ENCODE assay signal across 8 cellular contexts in the genomic region with DNA sequence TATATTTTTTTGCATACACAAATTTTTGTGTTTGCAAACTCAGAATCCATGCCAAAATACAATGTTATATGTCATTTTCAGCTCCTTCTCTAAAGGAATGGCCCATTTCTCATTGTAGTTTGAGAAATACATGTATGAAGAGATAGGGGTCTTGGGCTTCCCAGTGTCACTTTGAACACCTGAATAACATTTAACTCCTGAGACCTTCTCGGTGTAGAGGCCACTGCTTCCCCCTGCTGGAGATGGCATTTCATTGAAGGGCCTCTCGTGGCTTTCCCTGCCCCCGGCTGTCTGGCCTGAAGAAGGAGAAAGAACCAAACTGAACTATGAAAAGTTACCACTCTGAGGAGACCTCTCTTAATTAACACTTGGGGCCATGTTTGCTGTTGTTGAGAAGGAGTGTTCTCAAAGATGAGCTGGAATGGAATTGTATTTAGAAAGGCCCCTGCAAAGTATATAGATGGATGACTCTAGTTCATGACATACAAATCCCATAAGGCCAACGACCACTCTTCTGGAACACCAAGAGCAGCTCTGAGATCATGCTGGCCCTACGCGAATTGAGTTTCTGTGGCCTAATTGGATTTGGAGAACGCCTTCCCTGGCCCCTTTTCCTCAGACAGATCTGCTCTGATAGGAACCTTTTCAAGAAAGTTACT. TPM values are rescaled to one million over a fixed set of nuclear protein-coding genes. Genes with fewer than 3 reads are reported as not detected.
DNase-seq lines count a peak whose midpoint lies in the region; ATAC-seq and TF ChIP-seq lines count a peak whose summit lies in the region.

No MANE protein-coding gene starts in this region.

- H3K4me2 ChIP-seq in DOHH2 (ENCODE audit: low read length) = no peak overlapping the region

- peak; percentile 67 to 81 for DNase-seq in SJCRH30
- DNase-seq in adipocyte (ENCODE audit: low read depth) = peak; percentile 74
- DNase-seq in iPS DF 4.7 (ENCODE audit: extremely low read depth, low spot score) = peak; percentile 51
- peak; percentile 47 for DNase-seq in stimulated activated CD4-positive, alpha-beta T cell treated with anti-CD3 and anti-CD28 coated beads, Interleukin-2, amount 100 ng/mL, for 4 hours (ENCODE audit: low read depth)
- DNase-seq in NCI-H1092 (lab: John Stamatoyannopoulos, UW) = no peak

- H3K27me3 ChIP-seq in DOHH2 (ENCODE audit: control insufficient read depth, low read length) (no peaks in the 10 kb centered on the region), SJCRH30 (no peaks in the 10 kb centered on the region), adipocyte (replicated peaks; ENCODE audit: control insufficient read depth, insufficient read depth, low read length) (no peaks in the 10 kb centered on the region)

- peak; percentile 65 for TF ChIP-seq CTCF in DOHH2 (IDR thresholded peaks at IDR 0.05; ENCODE audit: low read depth, low read length, poor library complexity, severe bottlenecking)

- peaks cover 6% of the 10 kb centered on the region; the same call in 1 of the 2 replicates for H3F3A ChIP-seq in DOHH2 (ENCODE audit: control insufficient read depth, insufficient read depth)

- no peaks in the 10 kb centered on the region for H3K9me2 ChIP-seq in DOHH2 (replicated peaks; ENCODE audit: control insufficient read depth, low read length)

- H3K4me1 ChIP-seq in DOHH2 (ENCODE audit: control insufficient read depth, low read length) (no peaks in the 10 kb centered on the region), SJCRH30 (no peaks in the 10 kb centered on the region), adipocyte (ENCODE audit: control insufficient read depth, insufficient read depth, low read length) (no peaks in the 10 kb centered on the region)

- no peak overlapping the region for H3K27ac ChIP-seq in DOHH2 (ENCODE audit: low read depth, low read length)
- no peak overlapping the region for H3K27ac ChIP-seq in SJCRH30

- no peak overlapping the region for H3K4me3 ChIP-seq in DOHH2 (ENCODE audit: low read length)
- no peak overlapping the region for H3K4me3 ChIP-seq in SJCRH30
- no peak overlapping the region for H3K4me3 ChIP-seq in adipocyte (ENCODE audit: low read length)

- H3K9me3 ChIP-seq in DOHH2 (ENCODE audit: control insufficient read depth, insufficient read depth, low read length) (no peaks in the 10 kb centered on the region), SJCRH30 (replicated peaks) (no peaks in the 10 kb centered on the region), adipocyte (ENCODE audit: control insufficient read depth, low read length) (no peaks in the 10 kb centered on the region)

- H3K36me3 ChIP-seq in DOHH2 (ENCODE audit: control insufficient read depth, low read length) = peaks cover 60% of the 10 kb centered on the region
- peaks cover 48% of the 10 kb centered on the region for H3K36me3 ChIP-seq in SJCRH30
- peaks cover 53% of the 10 kb centered on the region for H3K36me3 ChIP-seq in adipocyte (ENCODE audit: control insufficient read depth, insufficient read depth, low read length, severe bottlenecking)

- H3K79me2 ChIP-seq in DOHH2 (ENCODE audit: control insufficient read depth, low read length) = no peaks in the 10 kb centered on the region; the same call in 1 of the 2 replicates

- ATAC-seq in HG03432 (IDR thresholded peaks at IDR 0.05; ENCODE audit: unreplicated experiment) = peak; percentile 49
- no peak for ATAC-seq in GM21825 (IDR thresholded peaks at IDR 0.05; ENCODE audit: unreplicated experiment)

- no peak overlapping the region for H3K9ac ChIP-seq in adipocyte (ENCODE audit: low read length)

- 0 out of 2 replicates have a peak, but pooled peaks cover 10% of the 10 kb centered on the region for H4K20me1 ChIP-seq in DOHH2 (ENCODE audit: control insufficient read depth, insufficient read depth, low read depth, low read length)

RNA-seq across cellular contexts. Expression of a gene that starts 58.8 kb away (rescaled TPM):
- total RNA-seq in SJCRH30 (2014; rRNA removed; shearing (Covaris generic)) = 44.1 and 51.0 TPM in 2 replicates
